11 cellular contexts compared by ENCODE assay signal in genomic region chr2:172100080-172101007, GRCh38. TPM values are rescaled to one million over a fixed set of nuclear protein-coding genes. Genes with fewer than 3 reads are reported as not detected.
DNase-seq lines count a peak whose midpoint lies in the region; ATAC-seq and TF ChIP-seq lines count a peak whose summit lies in the region.
"Had no signal": no experiment of that assay in that cellular context is flagged by ENCODE, and none has a peak within 500 bp of the region (broad histone marks: within the 10 kb centered on the region; RNA-seq: fewer than 3 reads in every experiment).

No MANE protein-coding gene starts in this region.

- peak overlapping the region; percentile 33 for H3K4me3 Mint-ChIP-seq in activated T-helper 1 cell treated with anti-CD3 and anti-CD28 coated beads, Interleukin-12 subunit alpha, Interleukin-12 subunit beta, Interleukin-2, Interleukin-4 antibody, amounts not matched to agents 30 ng/mL and 10 ng/mL and 1 ng/mL, durations not matched to agents 14 hours and 24 hours and 36 hours

- WGBS in mesodermal cell (ENCODE audit: insufficient coverage in 2 of 2), 2 experiments: 2% methylated on average over 48 to 51 of the region's 73 CpGs
- WGBS in esophagus squamous epithelium, 2 donors: 2 to 12% methylated on average over 8 to 21 of the region's 73 CpGs

- H3K27me3 ChIP-seq in BE2C (peaks cover 75% of the 10 kb centered on the region), esophagus squamous epithelium (peaks cover 61 to 100% (median 94%) of the 10 kb centered on the region in 4 donors)

- DNase-seq in BE2C (peak; percentile 39), GM13977 (ENCODE audit: low spot score) (peak; percentile 35), NOMO-1 treated with dmso at 0.1 percent for 144 hours (lab: John Stamatoyannopoulos, UW; ENCODE audit: unreplicated experiment) (no peak), esophagus squamous epithelium (lab: John Stamatoyannopoulos, UW) (no peak), SIG-M5 (lab: John Stamatoyannopoulos, UW) (no peak)
- DNase-seq in activated T-helper 1 cell treated with anti-CD3 and anti-CD28 coated beads, Interleukin-12 subunit alpha, Interleukin-12 subunit beta, Interleukin-2, Interleukin-4 antibody, amounts not matched to agents 30 ng/mL and 10 ng/mL and 1 ng/mL, durations not matched to agents 14 hours and 24 hours and 36 hours (ENCODE audit: low spot score): no peak
- DNase-seq: activated CD4-positive, CD25-positive, alpha-beta regulatory T cell; NCI-H1417 had no signal

- H3K9me3 ChIP-seq in BE2C: no peaks in the 10 kb centered on the region
- no peaks in the 10 kb centered on the region for H3K9me3 ChIP-seq in mesodermal cell (ENCODE audit: control insufficient read depth, low read length)
- H3K9me3 ChIP-seq in esophagus squamous epithelium: no peaks in the 10 kb centered on the region

- ATAC-seq in HG03469 (IDR thresholded peaks at IDR 0.05; ENCODE audit: unreplicated experiment): no peak

- H3K27me3 Mint-ChIP-seq in activated T-helper 1 cell treated with anti-CD3 and anti-CD28 coated beads, Interleukin-12 subunit alpha, Interleukin-12 subunit beta, Interleukin-2, Interleukin-4 antibody, amounts not matched to agents 30 ng/mL and 10 ng/mL and 1 ng/mL, durations not matched to agents 14 hours and 24 hours and 36 hours (ENCODE audit: insufficient read depth): peaks cover 70% of the 10 kb centered on the region

- peaks cover 8% of the 10 kb centered on the region for H3K36me3 Mint-ChIP-seq in activated T-helper 1 cell treated with anti-CD3 and anti-CD28 coated beads, Interleukin-12 subunit alpha, Interleukin-12 subunit beta, Interleukin-2, Interleukin-4 antibody, amounts not matched to agents 30 ng/mL and 10 ng/mL and 1 ng/mL, durations not matched to agents 14 hours and 24 hours and 36 hours (ENCODE audit: low read depth)

- intact Hi-C loops in activated T-helper 1 cell treated with anti-CD3 and anti-CD28 coated beads, Interleukin-12 subunit alpha, Interleukin-12 subunit beta, Interleukin-2, Interleukin-4 antibody, amounts not matched to agents 30 ng/mL and 10 ng/mL and 1 ng/mL, durations not matched to agents 14 hours and 24 hours and 36 hours (cut with micrococcal nuclease): loop anchor here (5.0 to 10.0 kb wide), 4 partner anchors 286 to 1383 kb away; partner anchors contain the start of genes GAD1, GORASP2 and SP5
- intact Hi-C loops in esophagus squamous epithelium (cut with DNase I): loop anchor here (10.0 kb wide), 2 partner anchors 286 to 406 kb away; no protein-coding TSS in a partner anchor

- H3K4me1 ChIP-seq in BE2C (no peaks in the 10 kb centered on the region), mesodermal cell (ENCODE audit: control insufficient read depth, insufficient read depth, low read length, poor library complexity, severe bottlenecking) (peaks cover 35% of the 10 kb centered on the region), esophagus squamous epithelium (peaks cover 62 to 88% (median 76%) of the 10 kb centered on the region in 3 donors)

- H3K9me3 Mint-ChIP-seq in activated T-helper 1 cell treated with anti-CD3 and anti-CD28 coated beads, Interleukin-12 subunit alpha, Interleukin-12 subunit beta, Interleukin-2, Interleukin-4 antibody, amounts not matched to agents 30 ng/mL and 10 ng/mL and 1 ng/mL, durations not matched to agents 14 hours and 24 hours and 36 hours: no peaks in the 10 kb centered on the region

- H3K4me1 Mint-ChIP-seq in activated T-helper 1 cell treated with anti-CD3 and anti-CD28 coated beads, Interleukin-12 subunit alpha, Interleukin-12 subunit beta, Interleukin-2, Interleukin-4 antibody, amounts not matched to agents 30 ng/mL and 10 ng/mL and 1 ng/mL, durations not matched to agents 14 hours and 24 hours and 36 hours (ENCODE audit: low read depth): peaks cover 52% of the 10 kb centered on the region

- H3K4me3 ChIP-seq in BE2C (ENCODE audit: low read depth, low read length) (peak overlapping the region; percentile 35), mesodermal cell (ENCODE audit: extremely low read depth, insufficient read depth, low read length, poor library complexity, severe bottlenecking) (peak overlapping the region; percentile 61), esophagus squamous epithelium (peak overlapping the region in 1 of 4 donors; percentile 68)

- peak overlapping the region; percentile 61 for H3K27ac Mint-ChIP-seq in activated T-helper 1 cell treated with anti-CD3 and anti-CD28 coated beads, Interleukin-12 subunit alpha, Interleukin-12 subunit beta, Interleukin-2, Interleukin-4 antibody, amounts not matched to agents 30 ng/mL and 10 ng/mL and 1 ng/mL, durations not matched to agents 14 hours and 24 hours and 36 hours

- no peak for TF ChIP-seq CTCF in BE2C (IDR thresholded peaks at IDR 0.05; ENCODE audit: low read depth, low read length)
- no peak for TF ChIP-seq CTCF in GM13977 (IDR thresholded peaks at IDR 0.05; ENCODE audit: extremely low read depth, insufficient read depth, missing control alignments)
- TF ChIP-seq CTCF in esophagus squamous epithelium (IDR thresholded peaks at IDR 0.05): no peak

- H3K36me3 ChIP-seq in BE2C: no peaks in the 10 kb centered on the region
- peaks cover 4% of the 10 kb centered on the region for H3K36me3 ChIP-seq in mesodermal cell (ENCODE audit: control insufficient read depth, insufficient read depth, low read length)
- H3K36me3 ChIP-seq in esophagus squamous epithelium: no peaks in the 10 kb centered on the region

- in situ Hi-C loops in GM13977 (cut with MboI; ENCODE audit: low pct_unique_long_range_greater_than_20kb, low sequenced_read_pairs, unreplicated experiment): loop anchor here (10.0 to 25.0 kb wide), 2 partner anchors 396 to 513 kb away; no protein-coding TSS in a partner anchor

- H3K27ac ChIP-seq in mesodermal cell (ENCODE audit: low read depth, low read length, severe bottlenecking) (peak overlapping the region; percentile 59), esophagus squamous epithelium (no peak overlapping the region)

- no peak for TF ChIP-seq POLR2A in esophagus squamous epithelium (IDR thresholded peaks at IDR 0.05)

RNA-seq across cellular contexts. Expression of gene DLX2, which starts 2.4 kb away (rescaled TPM):
- not detected for polyA plus RNA-seq in BE2C (2012; ENCODE audit: insufficient read depth, insufficient read length, low read depth)
- 0.20 TPM in 1 of 2 replicates, not detected in the other for total RNA-seq in activated T-helper 1 cell treated with anti-CD3 and anti-CD28 coated beads, Interleukin-12 subunit alpha, Interleukin-12 subunit beta, Interleukin-2, Interleukin-4 antibody, amounts not matched to agents 30 ng/mL and 10 ng/mL and 1 ng/mL, durations not matched to agents 14 hours and 24 hours and 36 hours
- polyA plus RNA-seq in mesodermal cell (2013, experiment 1 of 2): 18.4 TPM
- 13.4 TPM for polyA plus RNA-seq in mesodermal cell (2013, experiment 2 of 2)
- total RNA-seq in esophagus squamous epithelium: not detected
- total RNA-seq: mononuclear cell had no signal

RNA-seq across cellular contexts. Expression of gene DLX1, which starts 15.0 kb away (rescaled TPM):
- 1.4 TPM for polyA plus RNA-seq in BE2C (2012; ENCODE audit: insufficient read depth, insufficient read length, low read depth)
- total RNA-seq in activated T-helper 1 cell treated with anti-CD3 and anti-CD28 coated beads, Interleukin-12 subunit alpha, Interleukin-12 subunit beta, Interleukin-2, Interleukin-4 antibody, amounts not matched to agents 30 ng/mL and 10 ng/mL and 1 ng/mL, durations not matched to agents 14 hours and 24 hours and 36 hours: not detected in 2 replicates
- 17.1 TPM for polyA plus RNA-seq in mesodermal cell (2013, experiment 1 of 2)
- 13.8 TPM for polyA plus RNA-seq in mesodermal cell (2013, experiment 2 of 2)
- total RNA-seq in esophagus squamous epithelium: not detected
- total RNA-seq: mononuclear cell had no signal

Comparison
In these comparisons a context has a peak if more than half of its experiments do, and no peak if none do; other contexts are left out.
1. DNase-seq: peak in BE2C (single experiment) and GM13977 (single experiment); none in activated T-helper 1 cell treated with anti-CD3 and anti-CD28 coated beads, Interleukin-12 subunit alpha, Interleukin-12 subunit beta, Interleukin-2, Interleukin-4 antibody, amounts not matched to agents 30 ng/mL and 10 ng/mL and 1 ng/mL, durations not matched to agents 14 hours and 24 hours and 36 hours (single experiment), NOMO-1 treated with dmso at 0.1 percent for 144 hours (single experiment), esophagus squamous epithelium (single experiment) and SIG-M5 (single experiment).